In genomic region chr11:117144477-117145392, GRCh38 we compare ENCODE assay signal across 8 cellular contexts. TPM values are rescaled to one million over a fixed set of nuclear protein-coding genes. Genes with fewer than 3 reads are reported as not detected.
DNase-seq lines count a peak whose midpoint lies in the region; ATAC-seq and TF ChIP-seq lines count a peak whose summit lies in the region.

No MANE protein-coding gene starts in this region.

- H3K27me3 ChIP-seq in CD8-positive, alpha-beta T cell (ENCODE audit: insufficient read depth, low read length), result no peaks in the 10 kb centered on the region
- H3K27me3 ChIP-seq in neuron (ENCODE audit: insufficient read depth, low read length), result no peaks in the 10 kb centered on the region

- H3K36me3 Mint-ChIP-seq in CD8-positive, alpha-beta T cell, result peaks cover 38% of the 10 kb centered on the region
- H3K36me3 Mint-ChIP-seq in activated naive CD4-positive, alpha-beta T cell treated with anti-CD3 and anti-CD28 coated beads, Interleukin-2, amount 50 U/mL, for 72 hours, result peaks cover 17 to 25% of the 10 kb centered on the region in 2 donors

- H3K27me3 Mint-ChIP-seq in CD8-positive, alpha-beta T cell (ENCODE audit: low read depth), result peaks cover 4% of the 10 kb centered on the region

- no peaks in the 10 kb centered on the region for H3K9me3 ChIP-seq in CD8-positive, alpha-beta T cell (ENCODE audit: low read length)
- H3K9me3 ChIP-seq in OCI-LY7 (ENCODE audit: low read length) (0 out of 2 replicates have a peak, but pooled peaks cover 2% of the 10 kb centered on the region), neuron (ENCODE audit: low read length) (no peaks in the 10 kb centered on the region)

- POLR2A ChIA-PET in CD8-positive, alpha-beta T cell (lab: Charles Lee), result interaction anchor here (0.7 to 3.7 kb wide), 20 partner anchors 10 to 684 kb away, joined by 3 to 32 read pairs (median 4); partner anchors contain the start of genes APOA5, BUD13, PCSK7 and RNF214
- POLR2A ChIA-PET in OCI-LY7 (lab: Charles Lee), result interaction anchor here (0.6 to 3.2 kb wide), 12 partner anchors 12 to 214 kb away, joined by 3 to 18 read pairs (median 4); partner anchors contain the start of genes CEP164, PCSK7 and SIDT2

- peak overlapping the region; percentile 69 for H3K27ac ChIP-seq in CD8-positive, alpha-beta T cell (ENCODE audit: low read depth, low read length)
- H3K27ac ChIP-seq in OCI-LY7 (ENCODE audit: low read depth, low read length, poor library complexity, severe bottlenecking), result peak overlapping the region; percentile 64

- H3K27ac Mint-ChIP-seq in CD8-positive, alpha-beta T cell, result peak overlapping the region; percentile 92
- peak overlapping the region; percentile 98 to 99 for H3K27ac Mint-ChIP-seq in activated naive CD4-positive, alpha-beta T cell treated with anti-CD3 and anti-CD28 coated beads, Interleukin-2, amount 50 U/mL, for 72 hours

- H3K4me3 Mint-ChIP-seq in CD8-positive, alpha-beta T cell, result peak overlapping the region; percentile 95

- H3K9me3 Mint-ChIP-seq in CD8-positive, alpha-beta T cell, result no peaks in the 10 kb centered on the region
- H3K9me3 Mint-ChIP-seq in activated naive CD4-positive, alpha-beta T cell treated with anti-CD3 and anti-CD28 coated beads, Interleukin-2, amount 50 U/mL, for 72 hours, result no peaks in the 10 kb centered on the region

- H3K9me2 ChIP-seq in OCI-LY7 (ENCODE audit: insufficient read depth, low read length), result no peaks in the 10 kb centered on the region

- H3K4me3 ChIP-seq in CD8-positive, alpha-beta T cell (ENCODE audit: low read depth, low read length), result peak overlapping the region; percentile 78
- H3K4me3 ChIP-seq in OCI-LY7 (ENCODE audit: low read depth, low read length, poor library complexity, severe bottlenecking) (peak overlapping the region; percentile 94), neuron (ENCODE audit: low read length) (peak overlapping the region; percentile 93)

- no TSS peak for BruUV-seq in OCI-LY7 (replicated peaks; lab: Mats Ljungman, UMichigan)

- H3K4me1 Mint-ChIP-seq in CD8-positive, alpha-beta T cell (ENCODE audit: low read depth), result peaks cover 46% of the 10 kb centered on the region

- H4K20me1 ChIP-seq in OCI-LY7 (ENCODE audit: insufficient read depth, low read length), result peaks cover 23% of the 10 kb centered on the region

- H2AFZ ChIP-seq in OCI-LY7 (ENCODE audit: low read length) (peak overlapping the region; percentile 85; the same call in 1 of the 2 replicates), neuron (ENCODE audit: low read depth, low read length) (peak overlapping the region; percentile 76)

- H3K4me1 ChIP-seq in CD8-positive, alpha-beta T cell (ENCODE audit: insufficient read depth, low read length), result peaks cover 16% of the 10 kb centered on the region
- peaks cover 26% of the 10 kb centered on the region for H3K4me1 ChIP-seq in OCI-LY7 (ENCODE audit: insufficient read depth, low read length, poor library complexity, severe bottlenecking)
- peaks cover 18% of the 10 kb centered on the region for H3K4me1 ChIP-seq in neuron (ENCODE audit: insufficient read depth, low read length)

- H3K36me3 ChIP-seq in CD8-positive, alpha-beta T cell (ENCODE audit: insufficient read depth, low read length), result no peaks in the 10 kb centered on the region
- H3K36me3 ChIP-seq in OCI-LY7 (ENCODE audit: insufficient read depth, low read length) (peaks cover 41% of the 10 kb centered on the region), neuron (ENCODE audit: insufficient read depth, low read length) (peaks cover 25% of the 10 kb centered on the region)

- CTCF ChIA-PET in CD8-positive, alpha-beta T cell (lab: Charles Lee), result interaction anchor here (0.6 to 1.5 kb wide), 5 partner anchors 33 to 309 kb away, joined by 3 to 6 read pairs (median 3); no protein-coding TSS in a partner anchor
- CTCF ChIA-PET in OCI-LY7 (lab: Charles Lee; ENCODE audit: unreplicated experiment), result interaction anchor here (0.7 to 1.2 kb wide), 3 partner anchors 22 to 353 kb away, joined by 3 to 8 read pairs (median 3); partner anchors contain the start of genes APOA5 and SIDT2

- peak; percentile 43 for ATAC-seq in CD8-positive, alpha-beta T cell
- ATAC-seq in HG03196 (IDR thresholded peaks at IDR 0.05; ENCODE audit: unreplicated experiment), result peak; percentile 40
- ATAC-seq in activated naive CD4-positive, alpha-beta T cell treated with anti-CD3 and anti-CD28 coated beads, Interleukin-2, amount 50 U/mL, for 72 hours, result peak; percentile 54 to 60

- no peak for TF ChIP-seq CTCF in CD8-positive, alpha-beta T cell (IDR thresholded peaks at IDR 0.05)
- TF ChIP-seq CTCF in OCI-LY7 (conservative IDR thresholded peaks at IDR 0.05; ENCODE audit: low read length), result no peak

- peak overlapping the region; percentile 76 for H3K4me2 ChIP-seq in OCI-LY7 (ENCODE audit: low read length)

- peak in 6 of 7 experiments; percentile 3 to 39 (median 26) for DNase-seq in CD8-positive, alpha-beta T cell
- DNase-seq in GM19240 (ENCODE audit: insufficient read length, low spot score), result peak; percentile 21
- peak; percentile 64 for DNase-seq in OCI-LY7 (ENCODE audit: low spot score)
- DNase-seq in activated naive CD4-positive, alpha-beta T cell treated with anti-CD3 and anti-CD28 coated beads, Interleukin-2, amount 50 U/mL, for 72 hours (ENCODE audit: low spot score in 2 of 2), result peak in 1 of 2 donors; percentile 43
- peak; percentile 22 for DNase-seq in globus pallidus (ENCODE audit: low spot score)
- no peak for DNase-seq in NCI-H2107 (lab: John Stamatoyannopoulos, UW)

- peaks cover 55% of the 10 kb centered on the region for H3K79me2 ChIP-seq in OCI-LY7 (ENCODE audit: insufficient read depth, low read depth, low read length)

- intact Hi-C loops in CD8-positive, alpha-beta T cell (cut with DNase I, micrococcal nuclease), result loop anchor here (1.0 to 10.0 kb wide), 6 partner anchors 34 to 372 kb away; partner anchors contain the start of genes CEP164 (in 2 of the 2), PCSK7 (in 2 of the 2), RNF214 (in 2 of the 2) and BUD13 (in 1 of the 2)
- intact Hi-C loops in OCI-LY7 (cut with micrococcal nuclease; ENCODE audit: unreplicated experiment), result loop anchor here (1.0 to 5.0 kb wide), 2 partner anchors 34 to 88 kb away; partner anchors contain the start of genes PCSK7, RNF214 and SIDT2

RNA-seq across cellular contexts. Expression of gene PAFAH1B2, which starts 0.6 kb away (rescaled TPM):
- total RNA-seq in CD8-positive, alpha-beta T cell, result 10 to 100 TPM; 52.1 to 55.9 TPM
- total RNA-seq in OCI-LY7 (2014; rRNA removed; shearing (Covaris generic)), result 62.8 and 65.3 TPM in 2 replicates
- 59.9 and 60.2 TPM in 2 replicates for total RNA-seq in OCI-LY7 (2022)
- 10 to 100 TPM; 63.4 to 64.5 TPM for total RNA-seq in activated naive CD4-positive, alpha-beta T cell treated with anti-CD3 and anti-CD28 coated beads, Interleukin-2, amount 50 U/mL, for 72 hours

RNA-seq across cellular contexts. Expression of gene SIDT2, which starts 33.8 kb away (rescaled TPM):
- 100 to 1,000 TPM; 133 to 134 TPM for total RNA-seq in CD8-positive, alpha-beta T cell
- 18.3 and 18.6 TPM in 2 replicates for total RNA-seq in OCI-LY7 (2014; rRNA removed; shearing (Covaris generic))
- total RNA-seq in OCI-LY7 (2022), result 30.6 and 37.7 TPM in 2 replicates
- 10 to 100 TPM; 20.9 to 32.0 TPM for total RNA-seq in activated naive CD4-positive, alpha-beta T cell treated with anti-CD3 and anti-CD28 coated beads, Interleukin-2, amount 50 U/mL, for 72 hours

RNA-seq across cellular contexts. Expression of gene SIK3, which starts 46.5 kb away (rescaled TPM):
- 100 to 1,000 TPM in 1 of 2 experiments, 10 to 100 TPM in 1; 96.6 to 107 TPM for total RNA-seq in CD8-positive, alpha-beta T cell
- total RNA-seq in OCI-LY7 (2014; rRNA removed; shearing (Covaris generic)), result 29.3 and 37.2 TPM in 2 replicates
- 72.9 and 78.6 TPM in 2 replicates for total RNA-seq in OCI-LY7 (2022)
- total RNA-seq in activated naive CD4-positive, alpha-beta T cell treated with anti-CD3 and anti-CD28 coated beads, Interleukin-2, amount 50 U/mL, for 72 hours, result 10 to 100 TPM; 14.6 to 39.5 TPM

RNA-seq across cellular contexts. Expression of gene TAGLN, which starts 54.4 kb away (rescaled TPM):
- total RNA-seq in CD8-positive, alpha-beta T cell, result 1 to 10 TPM; 9.4 to 9.8 TPM
- 7.4 and 8.4 TPM in 2 replicates for total RNA-seq in OCI-LY7 (2014; rRNA removed; shearing (Covaris generic))
- total RNA-seq in OCI-LY7 (2022), result 5.4 and 6.4 TPM in 2 replicates
- total RNA-seq in activated naive CD4-positive, alpha-beta T cell treated with anti-CD3 and anti-CD28 coated beads, Interleukin-2, amount 50 U/mL, for 72 hours, result 1 to 10 TPM; 1.5 to 5.4 TPM
